7 cellular contexts compared by ENCODE assay signal in genomic region chr1:173859547-173859946, GRCh38. TPM values are rescaled to one million over a fixed set of nuclear protein-coding genes. Genes with fewer than 3 reads are reported as not detected.
"Had no signal": no experiment of that assay in that cellular context is flagged by ENCODE, and none has a peak within 500 bp of the region (broad histone marks: within the 10 kb centered on the region; RNA-seq: fewer than 3 reads in every experiment).

No MANE protein-coding gene starts in this region.

RNA-seq across cellular contexts. Expression of gene SERPINC1, which starts 57.6 kb away (rescaled TPM):
- total RNA-seq: neural crest cell, prostate gland, pulmonary artery endothelial cell, sciatic nerve, upper lobe of right lung, urinary bladder had no signal
- polyA plus RNA-seq: pancreas had no signal
